In the genomic region with DNA sequence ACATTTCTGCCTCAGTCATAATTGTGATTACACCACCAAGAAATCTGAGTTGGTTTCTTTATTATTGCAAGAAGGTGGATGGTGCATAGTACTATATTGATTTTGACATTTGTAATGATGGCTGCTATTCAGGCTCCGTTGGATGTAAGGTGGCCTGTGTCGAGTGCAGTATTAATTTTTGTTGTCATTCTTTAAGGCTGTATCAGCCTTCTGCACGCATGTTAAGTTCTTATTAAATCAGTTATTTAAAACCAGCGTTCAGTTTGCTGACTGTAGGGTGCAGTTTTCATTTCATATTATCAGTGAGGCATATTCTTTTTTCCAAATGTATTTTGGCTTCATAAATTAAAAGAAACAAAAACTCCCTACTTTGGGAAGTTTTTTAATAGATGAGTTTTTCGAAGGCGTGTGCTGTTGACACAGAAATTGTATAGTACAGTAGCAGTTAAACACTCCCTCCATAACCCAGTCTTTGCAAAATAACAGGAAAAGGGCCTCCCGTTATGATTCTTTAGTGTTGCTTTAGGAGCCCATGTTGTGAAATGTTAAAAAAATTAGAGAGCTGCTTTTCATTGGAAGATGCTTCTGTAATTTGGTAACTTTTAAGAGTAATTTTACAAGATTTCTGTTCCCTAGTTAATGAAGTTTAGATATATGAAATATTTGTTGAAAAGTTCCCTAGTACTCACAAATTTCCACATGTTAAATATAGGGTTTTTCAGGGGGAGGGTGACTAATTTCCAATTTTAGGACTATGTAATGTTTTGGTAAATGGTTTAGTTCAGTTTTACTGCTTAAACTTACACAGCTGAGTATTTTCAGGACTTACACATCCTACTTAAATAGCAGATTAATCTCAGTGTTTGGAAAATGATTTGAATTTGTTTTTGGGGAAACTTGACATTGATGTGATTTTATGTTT, we compare ENCODE assay signal across 9 cellular contexts. TPM values are rescaled to one million over a fixed set of nuclear protein-coding genes. Genes with fewer than 3 reads are reported as not detected.
DNase-seq lines count a peak whose midpoint lies in the region; ATAC-seq, FAIRE-seq and TF ChIP-seq lines count a peak whose summit lies in the region.
"Had no signal": no experiment of that assay in that cellular context is flagged by ENCODE, and none has a peak within 500 bp of the region (broad histone marks: within the 10 kb centered on the region; RNA-seq: fewer than 3 reads in every experiment).

No MANE protein-coding gene starts in this region.

- WGBS in GM12878 (ENCODE audit: insufficient coverage, insufficient replicate concordance, low lambda C conversion rate, missing lambda C conversion rate): 24% methylated on average over 7 of the region's 7 CpGs
- 3% methylated on average over 3 of the region's 7 CpGs for WGBS in mesenchymal stem cell

- H2BK120ac ChIP-seq in mesenchymal stem cell (ENCODE audit: low read depth, low read length): no peak overlapping the region

- no peak overlapping the region for H3K18ac ChIP-seq in mesenchymal stem cell (ENCODE audit: low read depth in 1 of 2, low read length in 2 of 2)

- RAD21 ChIA-PET in HCT116 (lab: Charles Lee; ENCODE audit: low non-redundant PET in 1 of 2, low total read pairs in 2 of 2, uncharacterized antibody in 2 of 2, unreplicated experiment in 2 of 2) (no interaction called here), GM12878 (lab: Charles Lee; ENCODE audit: unreplicated experiment) (interaction anchor here (1.0 to 1.8 kb wide), 3 partner anchors 70 to 118 kb away, joined by 3 to 6 read pairs (median 4); partner anchors contain the start of gene DDX59)

- H2BK5ac ChIP-seq in mesenchymal stem cell (ENCODE audit: low read depth, low read length, poor library complexity, severe bottlenecking): no peak overlapping the region

- DNase-seq in HCT116 (ENCODE audit: low read depth, low spot score): no peak
- DNase-seq in GM12878 (ENCODE audit: low read depth, low spot score): no peak
- DNase-seq in mesenchymal stem cell: peak; percentile 19
- DNase-seq in GM20000 (ENCODE audit: low spot score): no peak
- DNase-seq in GOT3 (lab: John Stamatoyannopoulos, UW): no peak
- DNase-seq in NCI-H510A (lab: John Stamatoyannopoulos, UW): no peak
- DNase-seq: activated effector memory CD4-positive, alpha-beta T cell treated with Interleukin-2 at 50 U/mL for 16 hours had no signal

- no peaks in the 10 kb centered on the region for H3K9me2 ChIP-seq in HCT116 (ENCODE audit: insufficient read depth)

- H3K4me2 ChIP-seq in HCT116 (ENCODE audit: low read length) (peak overlapping the region; percentile 94), GM12878 (ENCODE audit: control insufficient read depth, insufficient read depth) (peak overlapping the region; percentile 92), mesenchymal stem cell (ENCODE audit: low read length, poor library complexity, severe bottlenecking) (peak overlapping the region; percentile 41)

- in situ Hi-C loops in GM12878 (cut with MboI): no loop called here

- TF ChIP-seq RAD21 in HCT116 (IDR thresholded peaks at IDR 0.05; ENCODE audit: low read depth) (no peak), GM12878 (IDR thresholded peaks at IDR 0.05; ENCODE audit: insufficient read depth, low read depth, low read length) (no peak)

- no peaks in the 10 kb centered on the region; the same call in 1 of the 2 replicates for H4K20me1 ChIP-seq in HCT116 (ENCODE audit: insufficient read depth)
- H4K20me1 ChIP-seq in GM12878 (ENCODE audit: control insufficient read depth, insufficient read depth): no peaks in the 10 kb centered on the region

- intact Hi-C loops in HCT116 (cut with micrococcal nuclease) (no loop called here), GM12878 (cut with micrococcal nuclease; ENCODE audit: unreplicated experiment) (loop anchor here (5.0 kb wide), 2 partner anchors 42 to 73 kb away; partner anchors contain the start of gene DDX59)

- CTCF ChIA-PET in HCT116 (lab: Charles Lee): no interaction called here
- CTCF ChIA-PET in GM12878 (lab: Yijun Ruan, JAX): interaction anchor here (1.0 to 1.5 kb wide), 2 partner anchors 62 to 182 kb away, joined by 4 to 5 read pairs; no protein-coding TSS in a partner anchor

- TF ChIP-seq POLR2A in HCT116 (IDR thresholded peaks at IDR 0.05; ENCODE audit: borderline replicate concordance, extremely low read depth, insufficient read depth, insufficient read length) (no peak), GM12878 (IDR thresholded peaks at IDR 0.05; ENCODE audit: low read depth, low read length) (no peak)

- no peak overlapping the region for H3K14ac ChIP-seq in mesenchymal stem cell (ENCODE audit: low read length in 2 of 2)

- no peak overlapping the region for H2BK12ac ChIP-seq in mesenchymal stem cell (ENCODE audit: low read length in 2 of 2)

- H3K9me3 ChIP-seq in HCT116 (ENCODE audit: control insufficient read depth in 1 of 2, insufficient read depth in 1 of 2, low read depth in 1 of 2, low read length in 2 of 2) (no peaks in the 10 kb centered on the region), GM12878 (replicated peaks; ENCODE audit: control insufficient read depth, insufficient read depth, low read length) (no peaks in the 10 kb centered on the region), mesenchymal stem cell (ENCODE audit: control insufficient read depth, low read length) (no peaks in the 10 kb centered on the region)

- no peaks in the 10 kb centered on the region for H3K79me1 ChIP-seq in mesenchymal stem cell (replicated peaks; ENCODE audit: low read length, poor library complexity, severe bottlenecking)

- BruUV-seq in HCT116 (replicated peaks; lab: Mats Ljungman, UMichigan): TSS peak; percentile 41
- no TSS peak for BruUV-seq in GM12878 (replicated peaks; lab: Mats Ljungman, UMichigan)

- H2AFZ ChIP-seq in HCT116 (ENCODE audit: low read depth, low read length, poor library complexity, severe bottlenecking) (no peak overlapping the region), GM12878 (ENCODE audit: control insufficient read depth, low read depth, low read length) (no peak overlapping the region), mesenchymal stem cell (ENCODE audit: low read depth, low read length) (no peak overlapping the region)

- H3K79me2 ChIP-seq in HCT116 (ENCODE audit: insufficient read depth, low read length): peaks cover 57% of the 10 kb centered on the region
- peaks cover 57% of the 10 kb centered on the region for H3K79me2 ChIP-seq in GM12878 (ENCODE audit: control insufficient read depth, insufficient read depth, low read length)

- H2AK5ac ChIP-seq in mesenchymal stem cell (ENCODE audit: low read length, severe bottlenecking): no peak overlapping the region

- no peak for FAIRE-seq in GM12878 (lab: Jason Lieb, UNC)

- H3K4me3 ChIP-seq in HCT116 (replicated peaks in 1 of 2; ENCODE audit: low read depth in 1 of 2, low read length in 2 of 2) (peak overlapping the region; percentile 82 to 91), GM12878 (peak overlapping the region; percentile 99), mesenchymal stem cell (ENCODE audit: insufficient read depth in 1 of 2, low read depth in 1 of 2, low read length in 2 of 2) (peak overlapping the region in 1 of 2 experiments; percentile 94)

- peak overlapping the region; percentile 98 for H3K27ac ChIP-seq in 22Rv1
- H3K27ac ChIP-seq in HCT116 (ENCODE audit: low read depth, low read length): no peak overlapping the region
- H3K27ac ChIP-seq in GM12878 (ENCODE audit: control insufficient read depth, insufficient read depth): no peak overlapping the region; the same call in 1 of the 2 replicates
- no peak overlapping the region for H3K27ac ChIP-seq in mesenchymal stem cell (ENCODE audit: low read length, poor library complexity, severe bottlenecking)

- no peak for TF ChIP-seq EP300 in GM12878 (IDR thresholded peaks at IDR 0.05; ENCODE audit: borderline replicate concordance in 1 of 2, control insufficient read depth in 1 of 2, low read depth in 2 of 2, low read length in 2 of 2)

- no peak overlapping the region for H3K4ac ChIP-seq in mesenchymal stem cell (ENCODE audit: low read depth in 1 of 2, low read length in 2 of 2)

- H3K4me1 ChIP-seq in HCT116 (ENCODE audit: control insufficient read depth in 1 of 2, insufficient read depth in 2 of 2, low read length in 2 of 2) (peaks cover 12 to 28% of the 10 kb centered on the region in 2 experiments; a peak in 3 of 4 replicates), GM12878 (ENCODE audit: control insufficient read depth, insufficient read depth, low read length) (peaks cover 5% of the 10 kb centered on the region), mesenchymal stem cell (ENCODE audit: control insufficient read depth, insufficient read depth, low read depth, low read length) (peaks cover 3% of the 10 kb centered on the region)

- SMC1A ChIA-PET in GM12878 (lab: Charles Lee; ENCODE audit: uncharacterized antibody, unreplicated experiment): interaction anchor here (0.6 to 1.4 kb wide), 7 partner anchors 17 to 891 kb away, joined by 3 to 5 read pairs (median 3); no protein-coding TSS in a partner anchor

- no peak for ATAC-seq in HCT116
- no peak for ATAC-seq in GM12878
- ATAC-seq in GM19463 (IDR thresholded peaks at IDR 0.05; ENCODE audit: unreplicated experiment): no peak

- no peak overlapping the region for H4K91ac ChIP-seq in mesenchymal stem cell (ENCODE audit: low read length)

- no peak overlapping the region for H3K23ac ChIP-seq in mesenchymal stem cell (ENCODE audit: low read length in 2 of 2)

- TF ChIP-seq CTCF in 22Rv1 (IDR thresholded peaks at IDR 0.05) (no peak), HCT116 (IDR thresholded peaks at IDR 0.05 in 2 of 3, conservative IDR thresholded peaks at IDR 0.05 in 1 of 3; ENCODE audit: borderline replicate concordance in 1 of 3, insufficient read depth in 1 of 3, low read depth in 2 of 3, low read length in 2 of 3) (no peak), GM12878 (IDR thresholded peaks at IDR 0.05 in 2 of 3, conservative IDR thresholded peaks at IDR 0.05 in 1 of 3; ENCODE audit: control insufficient read depth in 2 of 3, extremely low read depth in 1 of 3, insufficient read depth in 1 of 3, low read depth in 3 of 3, low read length in 3 of 3) (no peak), GM20000 (IDR thresholded peaks at IDR 0.05; ENCODE audit: extremely low read depth, missing control alignments) (no peak)

- no peak overlapping the region for H4K8ac ChIP-seq in mesenchymal stem cell (ENCODE audit: low read length)

- H2BK15ac ChIP-seq in mesenchymal stem cell (ENCODE audit: low read depth, poor library complexity, severe bottlenecking): no peak overlapping the region

- no peaks in the 10 kb centered on the region for H3K27me3 ChIP-seq in HCT116 (ENCODE audit: insufficient read depth, low read length)
- H3K27me3 ChIP-seq in GM12878 (replicated peaks in 1 of 2; ENCODE audit: control insufficient read depth in 2 of 2, insufficient read depth in 2 of 2, low read length in 1 of 2): no peaks in the 10 kb centered on the region
- no peaks in the 10 kb centered on the region for H3K27me3 ChIP-seq in mesenchymal stem cell (ENCODE audit: control insufficient read depth in 1 of 2, insufficient read depth in 1 of 2, low read length in 2 of 2)

- H3K36me3 ChIP-seq in HCT116 (ENCODE audit: control insufficient read depth in 1 of 2, insufficient read depth in 2 of 2, low read length in 2 of 2): no peaks in the 10 kb centered on the region
- H3K36me3 ChIP-seq in GM12878 (ENCODE audit: control insufficient read depth in 2 of 2, insufficient read depth in 2 of 2, low read length in 1 of 2): no peaks in the 10 kb centered on the region
- no peaks in the 10 kb centered on the region for H3K36me3 ChIP-seq in mesenchymal stem cell (ENCODE audit: control insufficient read depth in 1 of 2, insufficient read depth in 2 of 2, low read depth in 1 of 2, low read length in 2 of 2)

- H3K9ac ChIP-seq in HCT116 (ENCODE audit: low read length) (peak overlapping the region; percentile 93), GM12878 (ENCODE audit: control insufficient read depth, insufficient read depth, low read length) (peak overlapping the region; percentile 90), mesenchymal stem cell (ENCODE audit: low read length) (peak overlapping the region; percentile 95)

- POLR2A ChIA-PET in HCT116 (lab: Charles Lee): no interaction called here
- POLR2A ChIA-PET in GM12878 (lab: Charles Lee): interaction anchor here (0.6 to 1.4 kb wide), 4 partner anchors 41 to 412 kb away, joined by 3 to 6 read pairs (median 4); partner anchors contain the start of gene DDX59

RNA-seq across cellular contexts. Expression of gene CAMSAP2, which starts 1.9 kb away (rescaled TPM):
- total RNA-seq in HCT116 (2021; ENCODE audit: unreplicated experiment): 25.0 TPM
- polyA plus RNA-seq in HCT116 (2012): 7.4 and 9.2 TPM in 2 replicates
- total RNA-seq in GM12878 (2013; cell fraction: nucleolus; rRNA removed): 65.0 and 65.6 TPM in 2 replicates
- 11.1 and 13.3 TPM in 2 replicates for total RNA-seq in GM12878 (2014; rRNA removed)
- 19.8 and 20.1 TPM in 2 replicates for total RNA-seq in GM12878 (2014; rRNA removed; fragmentation: Illumina TruSeq; extraction: Trizol)
- total RNA-seq in GM12878 (2021): 16.7 and 17.2 TPM in 2 replicates
- polyA plus RNA-seq in GM12878 (2011; ENCODE audit: low read depth): 2.8 TPM
- 8.6 and 11.8 TPM in 2 replicates for polyA plus RNA-seq in GM12878 (2011; rRNA removed)
- 2.5 and 2.7 TPM in 2 replicates for polyA plus RNA-seq in GM12878 (2011; cell fraction: cytosol; rRNA removed)
- polyA plus RNA-seq in GM12878 (2011; cell fraction: nucleus; rRNA removed): 7.9 and 8.3 TPM in 2 replicates
- 4.8 and 8.3 TPM in 2 replicates for polyA plus RNA-seq in GM12878 (2012)
- 18.1 and 21.3 TPM in 2 replicates for polyA plus RNA-seq in GM12878 (2014; fragmentation: Illumina TruSeq; extraction: Trizol)
- 1 to 10 TPM; 5.0 to 6.4 TPM for polyA plus RNA-seq in GM12878 (2014; fragmentation: Nextera tagmentation; extraction: Ambion mirVana)
- 6.7 and 7.5 TPM in 2 replicates for polyA plus RNA-seq in GM12878 (2014; rRNA removed)
- polyA plus RNA-seq in GM12878 (2016; fragmentation: Nextera tagmentation; extraction: Ambion mirVana): 1 to 10 TPM; 3.9 to 6.1 TPM
- 10.9 and 15.0 TPM in 2 replicates for polyA minus RNA-seq in GM12878 (2011; rRNA and poly(A)+ RNA removed)
- 4.1 and 4.8 TPM in 2 replicates for polyA minus RNA-seq in GM12878 (2011; cell fraction: cytosol; rRNA and poly(A)+ RNA removed)
- 7.3 and 13.8 TPM in 2 replicates for polyA minus RNA-seq in GM12878 (2011; cell fraction: nucleus; rRNA and poly(A)+ RNA removed)
- polyA plus RNA-seq in mesenchymal stem cell (2013, experiment 1 of 2): 24.0 TPM
- 23.8 TPM for polyA plus RNA-seq in mesenchymal stem cell (2013, experiment 2 of 2)

Comparison
In these comparisons a context has a peak if more than half of its experiments do, and no peak if none do; other contexts are left out.
1. H3K4me2 ChIP-seq: peak in every context shown above with its lines; median percentile 94 in HCT116; 92 in GM12878; 41 in mesenchymal stem cell.